ENCODE assay signal across 24 cellular contexts in the genomic region with DNA sequence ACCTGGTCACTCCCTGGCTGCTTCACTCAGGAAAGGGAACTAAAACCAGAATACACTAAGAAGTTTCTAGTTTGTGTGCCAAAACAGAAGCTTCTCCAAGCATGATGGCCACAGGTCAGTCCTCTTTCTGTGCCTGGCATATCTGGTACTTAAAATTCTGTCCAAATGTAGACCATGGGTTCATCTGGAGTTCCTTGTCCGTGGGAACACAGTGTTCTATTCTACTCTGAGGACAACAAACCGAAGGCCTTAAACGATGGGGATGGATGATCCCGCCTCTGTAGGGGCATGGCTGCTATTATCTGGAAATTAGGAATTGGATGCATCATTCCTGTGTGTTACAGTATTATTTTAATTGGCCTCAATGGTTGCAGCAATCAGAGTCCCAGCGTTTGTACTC. TPM values are rescaled to one million over a fixed set of nuclear protein-coding genes. Genes with fewer than 3 reads are reported as not detected.
A peak's percentile ranks its signal among the peaks of the same experiment; 100 is the strongest.
DNase-seq lines count a peak whose midpoint lies in the region; ATAC-seq and TF ChIP-seq lines count a peak whose summit lies in the region.
"Had no signal": no experiment of that assay in that cellular context is flagged by ENCODE, and none has a peak within 500 bp of the region (broad histone marks: within the 10 kb centered on the region; RNA-seq: fewer than 3 reads in every experiment).

No MANE protein-coding gene starts in this region.

- H3K4me1 ChIP-seq in cardiac muscle cell (ENCODE audit: low read depth): peaks cover 65% of the 10 kb centered on the region
- H3K4me1 ChIP-seq in adipocyte (ENCODE audit: control insufficient read depth, insufficient read depth, low read length): peaks cover 57% of the 10 kb centered on the region
- H3K4me1 ChIP-seq in right atrium auricular region: peaks cover 0 to 36% of the 10 kb centered on the region in 2 donors
- peaks cover 0 to 23% (median 14%) of the 10 kb centered on the region in 4 donors for H3K4me1 ChIP-seq in tibial artery
- peaks cover 2% of the 10 kb centered on the region for H3K4me1 ChIP-seq in testis
- H3K4me1 ChIP-seq: SJCRH30 had no signal

- no peak for ATAC-seq in Right ventricle myocardium inferior
- ATAC-seq in GM21381 (IDR thresholded peaks at IDR 0.05; ENCODE audit: unreplicated experiment): no peak
- no peak for ATAC-seq in HG02610 (IDR thresholded peaks at IDR 0.05; ENCODE audit: unreplicated experiment)
- ATAC-seq: GM23338, SK-N-SH treated with all-trans-retinoic acid at 6 μM for 48 hours had no signal

- TF ChIP-seq CTCF in cardiac muscle cell (IDR thresholded peaks at IDR 0.05; ENCODE audit: low read depth, low read length) (no peak), right atrium auricular region (IDR thresholded peaks at IDR 0.05) (no peak), tibial artery (IDR thresholded peaks at IDR 0.05) (no peak), testis (IDR thresholded peaks at IDR 0.05) (no peak)

- H3K27ac ChIP-seq in cardiac muscle cell (peak overlapping the region; percentile 95), right atrium auricular region (peak overlapping the region; percentile 33 to 88), tibial artery (peak overlapping the region; percentile 54 to 66), testis (no peak overlapping the region)
- H3K27ac ChIP-seq: BLaER1, HL-60, SJCRH30 had no signal

- H3K27me3 ChIP-seq in cardiac muscle cell (no peaks in the 10 kb centered on the region), adipocyte (replicated peaks; ENCODE audit: control insufficient read depth, insufficient read depth, low read length) (no peaks in the 10 kb centered on the region), right atrium auricular region (no peaks in the 10 kb centered on the region), tibial artery (no peaks in the 10 kb centered on the region), testis (no peaks in the 10 kb centered on the region)
- H3K27me3 ChIP-seq: BLaER1, SJCRH30 had no signal

- intact Hi-C loops in Right ventricle myocardium inferior (cut with DNase I): no loop called here
- intact Hi-C loops in tibial artery (cut with DNase I; ENCODE audit: low total_unique reads): no loop called here
- intact Hi-C loops in testis (cut with DNase I; ENCODE audit: low total_unique reads): no loop called here

- peak overlapping the region; percentile 86 for H3K9ac ChIP-seq in adipocyte (ENCODE audit: low read length)
- H3K9ac ChIP-seq: BLaER1 had no signal

- peaks cover 26% of the 10 kb centered on the region for H3K36me3 ChIP-seq in cardiac muscle cell
- peaks cover 28% of the 10 kb centered on the region for H3K36me3 ChIP-seq in adipocyte (ENCODE audit: control insufficient read depth, insufficient read depth, low read length, severe bottlenecking)
- H3K36me3 ChIP-seq in right atrium auricular region: peaks cover 19% of the 10 kb centered on the region
- H3K36me3 ChIP-seq in tibial artery: peaks cover 26 to 47% (median 26%) of the 10 kb centered on the region in 3 donors
- H3K36me3 ChIP-seq in testis (ENCODE audit: low read depth, missing control alignments): no peaks in the 10 kb centered on the region
- H3K36me3 ChIP-seq: HAP-1, SJCRH30 had no signal

- 65 to 72% methylated on average over 5 of the region's 5 CpGs for WGBS in testis, 2 donors

- H3K9me3 ChIP-seq in cardiac muscle cell (ENCODE audit: low read depth) (no peaks in the 10 kb centered on the region), adipocyte (ENCODE audit: control insufficient read depth, low read length) (no peaks in the 10 kb centered on the region), right atrium auricular region (no peaks in the 10 kb centered on the region), tibial artery (no peaks in the 10 kb centered on the region), testis (no peaks in the 10 kb centered on the region)
- H3K9me3 ChIP-seq: BLaER1, HAP-1, SJCRH30 had no signal

- TF ChIP-seq POLR2A in testis (IDR thresholded peaks at IDR 0.05): no peak

- DNase-seq in cardiac muscle cell (ENCODE audit: low read depth in 1 of 2, low spot score in 1 of 2) (no peak), Right ventricle myocardium inferior (ENCODE audit: missing footprints) (no peak), adipocyte (ENCODE audit: low read depth) (no peak), right atrium auricular region (ENCODE audit: low spot score) (no peak), tibial artery (no peak), testis (no peak)
- DNase-seq: CD4-positive, CD25-positive, alpha-beta regulatory T cell; DMS153; DND-41; Karpas-422; NCI-H1092 treated with DMSO at 0.1 percent for 48 hours; NCI-H1436; NCI-H187; NCI-H446; NCI-H524 treated with DMSO at 0.1 percent for 48 hours; NCI-H774; SJCRH30 had no signal

- H3K4me3 ChIP-seq in cardiac muscle cell (no peak overlapping the region), adipocyte (ENCODE audit: low read length) (peak overlapping the region; percentile 71), right atrium auricular region (no peak overlapping the region), tibial artery (no peak overlapping the region), testis (no peak overlapping the region)
- H3K4me3 ChIP-seq: BLaER1, GM23338, HAP-1, SJCRH30 had no signal

RNA-seq across cellular contexts. Expression of gene DLAT, which starts 6.1 kb away (rescaled TPM):
- total RNA-seq in cardiac muscle cell: 70.6 and 77.9 TPM in 2 replicates
- polyA plus RNA-seq in cardiac muscle cell: 94.7 and 110 TPM in 2 replicates
- total RNA-seq in Right ventricle myocardium inferior: 157 TPM
- 10 to 100 TPM; 58.5 to 98.1 TPM for total RNA-seq in right atrium auricular region
- total RNA-seq in testis: 10 to 100 TPM; 20.9 to 21.9 TPM
- polyA plus RNA-seq in testis (ENCODE audit: insufficient read depth, low read depth, low replicate concordance): 23.2 TPM

RNA-seq across cellular contexts. Expression of gene PIH1D2, which starts 54.8 kb away (rescaled TPM):
- total RNA-seq in cardiac muscle cell (1.3 and 2.4 TPM in 2 replicates), Right ventricle myocardium inferior (1.2 TPM), right atrium auricular region (1 to 10 TPM; 1.2 to 1.7 TPM), testis (10 to 100 TPM; 31.2 to 59.5 TPM)
- polyA plus RNA-seq in cardiac muscle cell (0.36 and 5.9 TPM in 2 replicates), testis (ENCODE audit: insufficient read depth, low read depth, low replicate concordance) (97.8 TPM)
- polyA plus RNA-seq: CD4-positive, CD25-positive, alpha-beta regulatory T cell had no signal

RNA-seq across cellular contexts. Expression of gene NKAPD1, which starts 55.0 kb away (rescaled TPM):
- 15.0 and 19.6 TPM in 2 replicates for total RNA-seq in cardiac muscle cell
- 12.8 and 16.2 TPM in 2 replicates for polyA plus RNA-seq in cardiac muscle cell
- 8.1 TPM for total RNA-seq in Right ventricle myocardium inferior
- 1 to 10 TPM; 4.4 to 7.0 TPM for total RNA-seq in right atrium auricular region
- total RNA-seq in testis: 10 to 100 TPM; 14.8 to 20.8 TPM
- polyA plus RNA-seq in testis (ENCODE audit: insufficient read depth, low read depth, low replicate concordance): 18.7 TPM

Comparison
In these comparisons a context has a peak if more than half of its experiments do, and no peak if none do; other contexts are left out.
1. H3K27ac ChIP-seq: peak in cardiac muscle cell (single experiment), right atrium auricular region (2 of 2) and tibial artery (2 of 2); none in testis (0 of 2).